ENCODE assay signal across 1 cellular context in genomic region chr19:36120092-36120983, GRCh38.
TF ChIP-seq lines count a peak whose summit lies in the region.

No MANE protein-coding gene starts in this region.

TF ChIP-seq in HepG2, 621 proteins besides CTCF, POLR2A, EP300 and RAD21 (continued from another document and continues in another):
- TF ChIP-seq ZNF563 (CRISPR knock-in tag; IDR thresholded peaks at IDR 0.05) (peak; percentile 64; the same call in 1 of the 2 replicates), ZFP37 (CRISPR knock-in tag; IDR thresholded peaks at IDR 0.05; ENCODE audit: borderline replicate concordance) (peak; percentile 58; the same call in 1 of the 2 replicates), SNAPC4 (CRISPR knock-in tag; IDR thresholded peaks at IDR 0.05) (peak; percentile 82), IRF9 (CRISPR knock-in tag; IDR thresholded peaks at IDR 0.05; ENCODE audit: borderline replicate concordance) (0 out of 2 replicates have a peak, but pooled peaks have one; percentile 27), HNRNPH1 (optimal IDR thresholded peaks at IDR 0.05; ENCODE audit: low read depth, low read length) (peak; percentile 23), ZNF784 (CRISPR knock-in tag; IDR thresholded peaks at IDR 0.05; ENCODE audit: borderline replicate concordance) (no peak), ZNF678 (CRISPR knock-in tag; IDR thresholded peaks at IDR 0.05) (no peak), RFXANK (CRISPR knock-in tag; IDR thresholded peaks at IDR 0.05) (no peak), FOXA1 (IDR thresholded peaks at IDR 0.05) (peak; percentile 34; the same call in 1 of the 2 replicates), FOXA1 (CRISPR knock-in tag; IDR thresholded peaks at IDR 0.05) (peak; percentile 98), JUNB (CRISPR knock-in tag; IDR thresholded peaks at IDR 0.05; ENCODE audit: borderline replicate concordance) (no peak; the same call in 1 of the 2 replicates), EZH2 (conservative IDR thresholded peaks at IDR 0.05; ENCODE audit: low read depth, low read length) (no peak), HOXA3 (CRISPR knock-in tag; IDR thresholded peaks at IDR 0.05) (peak; percentile 78; the same call in 1 of the 2 replicates), TP53 (CRISPR knock-in tag; conservative IDR thresholded peaks at IDR 0.05) (no peak), ZNF235 (CRISPR knock-in tag; IDR thresholded peaks at IDR 0.05; ENCODE audit: borderline replicate concordance) (no peak), LBX2 (CRISPR knock-in tag; IDR thresholded peaks at IDR 0.05; ENCODE audit: borderline replicate concordance) (no peak), ZFP36L2 (CRISPR knock-in tag; IDR thresholded peaks at IDR 0.05) (no peak), MZF1 (CRISPR knock-in tag; IDR thresholded peaks at IDR 0.05; ENCODE audit: borderline replicate concordance) (no peak), SMYD3 (CRISPR knock-in tag; IDR thresholded peaks at IDR 0.05) (peak; percentile 84), SNAI1 (CRISPR knock-in tag; IDR thresholded peaks at IDR 0.05; ENCODE audit: borderline replicate concordance) (peak; percentile 77; the same call in 1 of the 2 replicates), ZNF564 (CRISPR knock-in tag; IDR thresholded peaks at IDR 0.05) (peak; percentile 86), ZKSCAN5 (CRISPR knock-in tag; IDR thresholded peaks at IDR 0.05) (no peak), PAX8 (CRISPR knock-in tag; IDR thresholded peaks at IDR 0.05; ENCODE audit: borderline replicate concordance) (peak; percentile 70; the same call in 1 of the 2 replicates), ZNF142 (CRISPR knock-in tag; IDR thresholded peaks at IDR 0.05) (no peak), ARNTL (CRISPR knock-in tag; IDR thresholded peaks at IDR 0.05) (peak; percentile 80), GRHL1 (CRISPR knock-in tag; conservative IDR thresholded peaks at IDR 0.05) (no peak), ZMYM3 (CRISPR knock-in tag; IDR thresholded peaks at IDR 0.05) (no peak), TRIM22 (IDR thresholded peaks at IDR 0.05) (no peak), ZNF569 (CRISPR knock-in tag; IDR thresholded peaks at IDR 0.05; ENCODE audit: borderline replicate concordance) (0 out of 2 replicates have a peak, but pooled peaks have one; percentile 59), HDAC2 (CRISPR knock-in tag; IDR thresholded peaks at IDR 0.05) (peak; percentile 89), MYNN (CRISPR knock-in tag; IDR thresholded peaks at IDR 0.05; ENCODE audit: low read depth) (no peak), ELF1 (CRISPR knock-in tag; IDR thresholded peaks at IDR 0.05) (peak; percentile 83), KDM5A (IDR thresholded peaks at IDR 0.05; ENCODE audit: borderline replicate concordance, low read length) (peak; percentile 56; the same call in 1 of the 2 replicates), ZNF547 (CRISPR knock-in tag; IDR thresholded peaks at IDR 0.05) (no peak; the same call in 1 of the 2 replicates), THAP7 (CRISPR knock-in tag; IDR thresholded peaks at IDR 0.05) (peak; percentile 70; the same call in 1 of the 2 replicates), KLF9 (CRISPR knock-in tag; IDR thresholded peaks at IDR 0.05; ENCODE audit: low read depth) (no peak), MIER2 (CRISPR knock-in tag; IDR thresholded peaks at IDR 0.05) (0 out of 2 replicates have a peak, but pooled peaks have one; percentile 39), ZNF513 (CRISPR knock-in tag; conservative IDR thresholded peaks at IDR 0.05) (no peak), ZNF562 (CRISPR knock-in tag; IDR thresholded peaks at IDR 0.05; ENCODE audit: borderline replicate concordance) (no peak), ZNF337 (CRISPR knock-in tag; IDR thresholded peaks at IDR 0.05; ENCODE audit: borderline replicate concordance, low read depth) (no peak), ZNF691 (CRISPR knock-in tag; IDR thresholded peaks at IDR 0.05; ENCODE audit: borderline replicate concordance, low read depth) (peak; percentile 81; the same call in 1 of the 2 replicates), ZNF749 (CRISPR knock-in tag; IDR thresholded peaks at IDR 0.05; ENCODE audit: borderline replicate concordance) (peak; percentile 79; the same call in 1 of the 2 replicates), ZNF446 (CRISPR knock-in tag; IDR thresholded peaks at IDR 0.05) (no peak)
